ENCODE assay signal across 33 cellular contexts in the genomic region with DNA sequence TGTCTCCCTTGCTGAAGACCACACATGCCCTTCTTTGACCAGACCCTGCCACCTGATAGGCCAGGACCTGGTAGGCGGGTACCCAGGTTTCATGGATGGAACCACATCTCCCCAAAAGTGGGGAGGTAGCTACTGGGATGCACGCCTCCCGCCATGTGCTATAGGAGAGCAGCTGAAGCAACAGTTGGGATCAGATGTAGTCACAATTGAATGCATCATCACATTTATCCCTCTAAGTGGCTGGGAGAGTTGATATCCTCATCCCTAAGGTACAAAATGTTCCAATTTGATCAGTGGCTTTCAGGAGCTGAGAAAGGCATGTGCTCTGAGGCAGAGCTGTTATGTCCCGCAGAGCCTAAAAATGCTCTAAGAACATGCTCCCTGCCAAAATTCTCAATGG.
"Had no signal": no experiment of that assay in that cellular context is flagged by ENCODE, and none has a peak within 500 bp of the region (broad histone marks: within the 10 kb centered on the region; RNA-seq: fewer than 3 reads in every experiment).

No MANE protein-coding gene starts in this region.

- H3K36me3 ChIP-seq: adrenal gland had no signal

- H3K27ac Mint-ChIP-seq: activated B cell treated with CpG ODN at 0.5 μM for 24 hours; activated CD4-positive, alpha-beta memory T cell treated with anti-CD3 and anti-CD28 coated beads for 36 hours; activated CD4-positive, alpha-beta T cell treated with anti-CD3 and anti-CD28 coated beads, Interleukin-2, amount 10 ng/mL, durations not matched to agents 24 days and 14 days; activated CD8-positive, alpha-beta T cell treated with anti-CD3 and anti-CD28 coated beads for 36 hours; activated naive CD8-positive, alpha-beta T cell treated with anti-CD3 and anti-CD28 coated beads for 36 hours; activated T-helper 2 cell treated with anti-CD3 and anti-CD28 coated beads, Interferon-gamma antibody, Interleukin-2, Interleukin-4, amounts not matched to agents 10 μg/mL and 5 μg/mL and 100 μg/mL, durations not matched to agents 14 hours and 24 hours and 36 hours; T-helper 1 cell treated with Interleukin-12 subunit alpha and Interleukin-12 subunit beta and Interleukin-4 antibody, amounts not matched to agents 30 μg/mL and 1 μg/mL, for 36 hours; T-helper 2 cell treated with Interferon-gamma antibody and Interleukin-4, amounts not matched to agents 5 μg/mL and 100 μg/mL, for 36 hours had no signal

- H3K4me3 Mint-ChIP-seq: activated B cell treated with CpG ODN at 0.5 μM for 24 hours; activated CD4-positive, alpha-beta memory T cell treated with anti-CD3 and anti-CD28 coated beads for 36 hours; activated CD4-positive, alpha-beta T cell treated with anti-CD3 and anti-CD28 coated beads, Interleukin-2, amount 10 ng/mL, durations not matched to agents 24 days and 14 days; activated CD8-positive, alpha-beta T cell treated with anti-CD3 and anti-CD28 coated beads for 36 hours; activated naive CD8-positive, alpha-beta T cell treated with anti-CD3 and anti-CD28 coated beads for 36 hours; activated T-cell treated with anti-CD3 and anti-CD28 coated beads, Interleukin-2, amount 50 U/mL, for 4 hours; brain; central memory CD8-positive, alpha-beta T cell; T-helper 1 cell treated with Interleukin-12 subunit alpha and Interleukin-12 subunit beta and Interleukin-4 antibody, amounts not matched to agents 30 μg/mL and 1 μg/mL, for 36 hours; T-helper 2 cell treated with Interferon-gamma antibody and Interleukin-4, amounts not matched to agents 5 μg/mL and 100 μg/mL, for 36 hours had no signal

- H3K36me3 Mint-ChIP-seq: activated CD4-positive, alpha-beta memory T cell treated with anti-CD3 and anti-CD28 coated beads for 36 hours; activated naive CD4-positive, alpha-beta T cell treated with anti-CD3 and anti-CD28 coated beads, Interleukin-2, amount 50 U/mL, for 72 hours; brain had no signal

- H3K4me1 ChIP-seq: adrenal gland had no signal

- H3K9me3 ChIP-seq: adrenal gland had no signal

- FAIRE-seq: TTC549 had no signal

- DNase-seq: activated B cell treated with CpG ODN at 0.5 μM for 24 hours; activated CD4-positive, alpha-beta memory T cell treated with anti-CD3 and anti-CD28 coated beads for 36 hours; activated CD4-positive, alpha-beta T cell treated with anti-CD3 and anti-CD28 coated beads for 4 hours; activated CD4-positive, alpha-beta T cell treated with anti-CD3 and anti-CD28 coated beads, Interleukin-2, amount 10 ng/mL, durations not matched to agents 24 days and 14 days; activated CD4-positive, alpha-beta T cell treated with anti-CD3 and anti-CD28 coated beads, Interleukin-2, amount 50 U/mL, for 1 hour; activated CD4-positive, alpha-beta T cell treated with anti-CD3 and anti-CD28 coated beads, Interleukin-2, amount 50 U/mL, for 4 hours; activated CD4-positive, CD25-positive, alpha-beta regulatory T cell treated with anti-CD3 and anti-CD28 coated beads, Interleukin-2, amount 50 U/mL, for 72 hours; activated CD8-positive, alpha-beta memory T cell treated with anti-CD3 and anti-CD28 coated beads, Interleukin-2, amount 50 U/mL, for 4 hours; activated CD8-positive, alpha-beta T cell treated with anti-CD3 and anti-CD28 coated beads for 36 hours; activated effector memory CD4-positive, alpha-beta T cell treated with Interleukin-2 at 50 U/mL for 16 hours; activated gamma-delta T cell; activated naive CD4-positive, alpha-beta T cell treated with anti-CD3 and anti-CD28 coated beads, Interleukin-2, amount 50 U/mL, for 16 hours; activated naive CD4-positive, alpha-beta T cell treated with Interleukin-2 at 50 U/mL for 16 hours; activated naive CD8-positive, alpha-beta T cell treated with anti-CD3 and anti-CD28 coated beads for 36 hours; activated T-cell treated with anti-CD3 and anti-CD28 coated beads for 4 hours; activated T-cell treated with anti-CD3 and anti-CD28 coated beads, Interleukin-2, amount 50 U/mL, for 1 hour; activated T-cell treated with anti-CD3 and anti-CD28 coated beads, Interleukin-2, amount 50 U/mL, for 4 hours; adrenal gland; amniotic stem cell; aorta; caudate nucleus; cerebellar nuclear complex; T-helper 1 cell; T-helper 2 cell; T-helper 9 cell had no signal

- H3K27me3 ChIP-seq: adrenal gland had no signal

- H3K4me1 Mint-ChIP-seq: activated B cell treated with CpG ODN at 0.5 μM for 24 hours; activated CD4-positive, alpha-beta T cell treated with anti-CD3 and anti-CD28 coated beads, Interleukin-2, amount 10 ng/mL, durations not matched to agents 24 days and 14 days; activated naive CD8-positive, alpha-beta T cell treated with anti-CD3 and anti-CD28 coated beads for 36 hours; central memory CD8-positive, alpha-beta T cell had no signal

- H3K27me3 Mint-ChIP-seq: activated CD4-positive, alpha-beta memory T cell treated with anti-CD3 and anti-CD28 coated beads for 36 hours; activated CD4-positive, alpha-beta T cell treated with anti-CD3 and anti-CD28 coated beads, Interleukin-2, amount 10 ng/mL, durations not matched to agents 24 days and 14 days; activated CD8-positive, alpha-beta T cell treated with anti-CD3 and anti-CD28 coated beads for 36 hours; activated naive CD8-positive, alpha-beta T cell treated with anti-CD3 and anti-CD28 coated beads for 36 hours; brain had no signal

- ATAC-seq: activated CD8-positive, alpha-beta T cell treated with anti-CD3 and anti-CD28 coated beads for 36 hours; activated naive CD4-positive, alpha-beta T cell treated with anti-CD3 and anti-CD28 coated beads, Interleukin-2, amount 50 U/mL, for 72 hours; activated T-cell treated with anti-CD3 and anti-CD28 coated beads, Interleukin-2, amount 50 U/mL, for 4 hours had no signal

- H3K27ac ChIP-seq: VCaP had no signal

- H3K9me3 Mint-ChIP-seq: activated B cell treated with CpG ODN at 0.5 μM for 24 hours; activated CD4-positive, alpha-beta memory T cell treated with anti-CD3 and anti-CD28 coated beads for 36 hours; activated CD4-positive, alpha-beta T cell treated with anti-CD3 and anti-CD28 coated beads, Interleukin-2, amount 10 ng/mL, durations not matched to agents 24 days and 14 days; activated CD8-positive, alpha-beta T cell treated with anti-CD3 and anti-CD28 coated beads for 36 hours; activated naive CD4-positive, alpha-beta T cell treated with anti-CD3 and anti-CD28 coated beads, Interleukin-2, amount 50 U/mL, for 72 hours; activated naive CD8-positive, alpha-beta T cell treated with anti-CD3 and anti-CD28 coated beads for 36 hours; activated T-cell treated with anti-CD3 and anti-CD28 coated beads, Interleukin-2, amount 50 U/mL, for 4 hours; activated T-helper 2 cell treated with anti-CD3 and anti-CD28 coated beads, Interferon-gamma antibody, Interleukin-2, Interleukin-4, amounts not matched to agents 10 μg/mL and 5 μg/mL and 100 μg/mL, durations not matched to agents 14 hours and 24 hours and 36 hours; central memory CD8-positive, alpha-beta T cell; T-helper 1 cell treated with Interleukin-12 subunit alpha and Interleukin-12 subunit beta and Interleukin-4 antibody, amounts not matched to agents 30 μg/mL and 1 μg/mL, for 36 hours; T-helper 2 cell treated with Interferon-gamma antibody and Interleukin-4, amounts not matched to agents 5 μg/mL and 100 μg/mL, for 36 hours had no signal

- H3K4me3 ChIP-seq: adrenal gland had no signal
